1 cellular context compared by ENCODE assay signal in genomic region chr16:65845466-65846209, GRCh38.
TF ChIP-seq lines count a peak whose summit lies in the region.

No MANE protein-coding gene starts in this region.

TF ChIP-seq in H1, 55 proteins besides CTCF, POLR2A, EP300 and RAD21:
- no peak for TF ChIP-seq YY1 (IDR thresholded peaks at IDR 0.05; ENCODE audit: low read depth, low read length)
- no peak for TF ChIP-seq BRCA1 (IDR thresholded peaks at IDR 0.05; ENCODE audit: low read depth, low read length)
- TF ChIP-seq TAF7 (optimal IDR thresholded peaks at IDR 0.05; ENCODE audit: borderline replicate concordance, low read depth, low read length): no peak
- TF ChIP-seq BACH1 (IDR thresholded peaks at IDR 0.05; ENCODE audit: low read length): peak; percentile 33; the same call in 1 of the 2 replicates
